Comparison of ENCODE assay signal across 19 cellular contexts in the genomic region with DNA sequence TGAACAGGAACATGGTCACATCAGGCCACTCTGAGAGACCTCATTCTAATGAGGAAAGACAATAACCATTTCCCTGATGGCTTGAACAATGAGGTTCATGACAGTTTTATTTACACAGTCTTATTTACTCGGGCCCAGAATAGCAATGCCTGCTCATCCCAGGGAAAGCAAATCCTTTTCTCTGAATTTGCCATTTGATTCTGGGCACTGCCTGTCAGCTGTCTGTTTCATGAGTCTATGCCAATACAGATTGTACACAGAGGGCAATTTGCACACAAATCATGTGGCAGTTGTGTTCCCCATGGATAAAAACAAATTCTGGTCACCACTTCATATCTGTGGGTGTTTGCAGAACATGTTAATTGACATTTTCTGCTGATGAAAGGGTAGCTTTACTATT.
DNase-seq lines count a peak whose midpoint lies in the region; ATAC-seq lines count a peak whose summit lies in the region.
"Had no signal": no experiment of that assay in that cellular context is flagged by ENCODE, and none has a peak within 500 bp of the region (broad histone marks: within the 10 kb centered on the region; RNA-seq: fewer than 3 reads in every experiment).

No MANE protein-coding gene starts in this region.

- DNase-seq in DMS53 (lab: John Stamatoyannopoulos, UW): peak; percentile 85
- peak; percentile 93 for DNase-seq in NCI-H2029 (lab: John Stamatoyannopoulos, UW)
- DNase-seq in NCI-H526 (lab: John Stamatoyannopoulos, UW): peak; percentile 50 to 69
- DNase-seq in myocyte (ENCODE audit: low read depth): peak; percentile 77
- no peak for DNase-seq in NCI-H2107 treated with DMSO at 0.1 percent for 48 hours (lab: John Stamatoyannopoulos, UW; ENCODE audit: unreplicated experiment)
- no peak for DNase-seq in head of caudate nucleus
- DNase-seq: activated CD8-positive, alpha-beta T cell treated with anti-CD3 and anti-CD28 coated beads for 36 hours; activated naive CD8-positive, alpha-beta T cell treated with anti-CD3 and anti-CD28 coated beads, Interleukin-2, amount 10 ng/mL, durations not matched to agents 7 days and 5 days; central memory CD4-positive, alpha-beta T cell; dermis blood vessel endothelial cell; islet precursor cell; left ventricle myocardium superior; natural killer cell; NCI-H187 treated with DMSO at 0.1 percent for 48 hours; ovary; stimulated activated CD4-positive, alpha-beta T cell treated with anti-CD3 and anti-CD28 coated beads, Interleukin-4, amount 100 ng/mL, for 1 hour had no signal

- intact Hi-C loops in head of caudate nucleus (cut with DNase I): no loop called here

- no peak for ATAC-seq in HG02588 (IDR thresholded peaks at IDR 0.05; ENCODE audit: unreplicated experiment)
- ATAC-seq: activated CD4-positive, CD25-positive, alpha-beta regulatory T cell treated with anti-CD3 and anti-CD28 coated beads, Interleukin-2, amount 50 U/mL, for 24 hours; activated CD8-positive, alpha-beta T cell treated with anti-CD3 and anti-CD28 coated beads for 36 hours; left ventricle myocardium superior; natural killer cell; stimulated activated memory B cell treated with anti-CD40 and anti-IgM and Interleukin-4, amounts not matched to agents 10 μg/mL and 1 μg/mL and 100 μg/mL, for 72 hours had no signal

Comparison
In these comparisons a context has a peak if more than half of its experiments do, and no peak if none do; other contexts are left out.
1. DNase-seq: peak in DMS53 (single experiment), NCI-H2029 (single experiment), NCI-H526 (2 of 2) and myocyte (single experiment); none in NCI-H2107 treated with DMSO at 0.1 percent for 48 hours (single experiment) and head of caudate nucleus (0 of 42).